25 cellular contexts compared by ENCODE assay signal in genomic region chr1:215502081-215502480, GRCh38.
DNase-seq lines count a peak whose midpoint lies in the region; ATAC-seq, FAIRE-seq and TF ChIP-seq lines count a peak whose summit lies in the region.
"Had no signal": no experiment of that assay in that cellular context is flagged by ENCODE, and none has a peak within 500 bp of the region (broad histone marks: within the 10 kb centered on the region; RNA-seq: fewer than 3 reads in every experiment).

No MANE protein-coding gene starts in this region.

- H2BK12ac ChIP-seq in H1 (ENCODE audit: low read depth, low read length): no peak overlapping the region

- no peak overlapping the region for H3K4me2 ChIP-seq in H1 (ENCODE audit: insufficient read depth in 1 of 2, low read depth in 2 of 2, low read length in 2 of 2)
- no peak overlapping the region for H3K4me2 ChIP-seq in osteoblast (ENCODE audit: insufficient read depth, low read length)
- H3K4me2 ChIP-seq: BLaER1 treated with 17β-estradiol and CSF1 and Interleukin-3, amounts not matched to agents 10 nM and 100 nM had no signal

- no peak overlapping the region for H3K56ac ChIP-seq in H1 (replicated peaks; ENCODE audit: insufficient read length, low read depth, low read length)

- H3K27me3 ChIP-seq in breast epithelium (no peaks in the 10 kb centered on the region), H1 (replicated peaks in 1 of 4; ENCODE audit: control insufficient read depth in 3 of 4, extremely low read depth in 1 of 4, insufficient read depth in 3 of 4, low read length in 3 of 4) (no peaks in the 10 kb centered on the region), foreskin keratinocyte (no peaks in the 10 kb centered on the region), osteoblast (ENCODE audit: insufficient read depth, low read length) (no peaks in the 10 kb centered on the region), small intestine (ENCODE audit: control insufficient read depth in 2 of 2, insufficient read depth in 2 of 2, low read length in 2 of 2) (no peaks in the 10 kb centered on the region)
- H3K27me3 ChIP-seq: BE2C; BLaER1 treated with 17β-estradiol and CSF1 and Interleukin-3, amounts not matched to agents 10 nM and 100 nM had no signal

- ATAC-seq in foreskin keratinocyte: peak; percentile 38
- ATAC-seq: GM12878, HCT116 had no signal

- TF ChIP-seq POLR2A in breast epithelium (IDR thresholded peaks at IDR 0.05) (no peak), H1 (IDR thresholded peaks at IDR 0.05; ENCODE audit: control extremely low read depth in 1 of 2, low read depth in 2 of 2, low read length in 2 of 2) (no peak)

- H3K9me3 ChIP-seq in breast epithelium (no peaks in the 10 kb centered on the region), H1 (ENCODE audit: insufficient read depth in 2 of 2, low read depth in 1 of 2, low read length in 1 of 2) (no peaks in the 10 kb centered on the region), osteoblast (ENCODE audit: low read depth, low read length) (no peaks in the 10 kb centered on the region), small intestine (ENCODE audit: control insufficient read depth, low read depth) (no peaks in the 10 kb centered on the region)
- H3K9me3 ChIP-seq: BE2C; BLaER1 treated with 17β-estradiol and CSF1 and Interleukin-3, amounts not matched to agents 10 nM and 100 nM had no signal

- H3K27ac ChIP-seq in breast epithelium (no peak overlapping the region), H1 (ENCODE audit: low read depth, low read length) (no peak overlapping the region), foreskin keratinocyte (no peak overlapping the region), osteoblast (ENCODE audit: low read depth, low read length) (no peak overlapping the region), small intestine (ENCODE audit: low read depth in 1 of 2, low read length in 1 of 2) (no peak overlapping the region)
- H3K27ac ChIP-seq: 22Rv1; BLaER1 treated with 17β-estradiol and CSF1 and Interleukin-3, amounts not matched to agents 10 nM and 100 nM had no signal

- no peak overlapping the region for H4K91ac ChIP-seq in H1 (replicated peaks; ENCODE audit: insufficient read length, low read length)

- no peaks in the 10 kb centered on the region for H3K79me1 ChIP-seq in H1 (ENCODE audit: low read depth, low read length)

- H3K79me2 ChIP-seq in H1 (ENCODE audit: control insufficient read depth in 1 of 2, insufficient read depth in 2 of 2, low read length in 2 of 2): no peaks in the 10 kb centered on the region
- H3K79me2 ChIP-seq in osteoblast (ENCODE audit: insufficient read depth, low read length): no peaks in the 10 kb centered on the region

- no peaks in the 10 kb centered on the region for H3K4me1 ChIP-seq in breast epithelium
- no peaks in the 10 kb centered on the region for H3K4me1 ChIP-seq in H1 (replicated peaks in 1 of 4; ENCODE audit: control insufficient read depth in 3 of 4, insufficient read depth in 4 of 4, low read length in 3 of 4)
- H3K4me1 ChIP-seq in foreskin keratinocyte: peaks cover 4% of the 10 kb centered on the region
- H3K4me1 ChIP-seq in osteoblast (ENCODE audit: insufficient read depth, low read length): peaks cover 4% of the 10 kb centered on the region
- no peaks in the 10 kb centered on the region for H3K4me1 ChIP-seq in small intestine (ENCODE audit: control insufficient read depth in 2 of 2, insufficient read depth in 1 of 2, low read depth in 1 of 2, low read length in 1 of 2)
- H3K4me1 ChIP-seq: BE2C had no signal

- no peaks in the 10 kb centered on the region for H3K9me3 Mint-ChIP-seq in MCF 10A (ENCODE audit: unreplicated experiment)
- H3K9me3 Mint-ChIP-seq: H9 had no signal

- H3K4ac ChIP-seq in H1 (replicated peaks; ENCODE audit: insufficient read length, low read depth, low read length): no peak overlapping the region

- no peak for TF ChIP-seq RAD21 in H1 (IDR thresholded peaks at IDR 0.05 in 1 of 2, conservative IDR thresholded peaks at IDR 0.05 in 1 of 2; ENCODE audit: low read depth in 2 of 2, low read length in 2 of 2)

- H3K4me3 Mint-ChIP-seq in MCF 10A (ENCODE audit: unreplicated experiment): no peak overlapping the region
- H3K4me3 Mint-ChIP-seq: CD14-positive monocyte; CD4-positive, alpha-beta T cell; CD8-positive, alpha-beta memory T cell; H9 had no signal

- FAIRE-seq in H1 (lab: Jason Lieb, UNC) (no peak), small intestine (lab: Jason Lieb, UNC) (no peak)
- FAIRE-seq: A204.1, D721Med, GM12878 had no signal

- no peaks in the 10 kb centered on the region; the same call in 1 of the 2 replicates for H3K23me2 ChIP-seq in H1 (ENCODE audit: low read depth, low read length)

- no peaks in the 10 kb centered on the region for H4K20me1 ChIP-seq in H1 (replicated peaks in 1 of 2; ENCODE audit: control insufficient read depth in 1 of 2, insufficient read depth in 2 of 2, low read length in 2 of 2)
- no peaks in the 10 kb centered on the region for H4K20me1 ChIP-seq in osteoblast (ENCODE audit: insufficient read depth, low read length)
- H4K20me1 ChIP-seq: BLaER1 treated with 17β-estradiol and CSF1 and Interleukin-3, amounts not matched to agents 10 nM and 100 nM had no signal

- POLR2A ChIA-PET in MCF 10A (lab: Yijun Ruan, JAX): interaction anchor here (1.4 kb wide), 1 partner anchor 12 kb away, joined by 4 read pairs; no protein-coding TSS in a partner anchor
- POLR2A ChIA-PET in H1 (lab: Charles Lee; ENCODE audit: partially characterized antibody): no interaction called here

- H3K23ac ChIP-seq in H1 (ENCODE audit: insufficient read length): no peak overlapping the region

- peak overlapping the region; percentile 79 for H3K27ac Mint-ChIP-seq in MCF 10A (ENCODE audit: low read depth, unreplicated experiment)
- H3K27ac Mint-ChIP-seq: CD14-positive monocyte; CD4-positive, alpha-beta T cell; CD8-positive, alpha-beta memory T cell had no signal

- TF ChIP-seq EP300 in H1 (IDR thresholded peaks at IDR 0.05; ENCODE audit: borderline replicate concordance in 1 of 2, low read depth in 2 of 2, low read length in 2 of 2): no peak

- 0 out of 2 replicates have a peak overlapping the region, but pooled peaks have one; percentile 22 for H2AFZ ChIP-seq in H1 (ENCODE audit: low read length)
- H2AFZ ChIP-seq in osteoblast (ENCODE audit: low read length): peak overlapping the region; percentile 17

- WGBS in H1 (ENCODE audit: extremely low coverage in 1 of 2, insufficient coverage in 1 of 2, insufficient read length in 1 of 2, insufficient replicate concordance in 2 of 2, low coverage in 1 of 2, low lambda C conversion rate in 2 of 2, missing lambda C conversion rate in 1 of 2), 2 experiments: 80% methylated on average over 1 of the region's 1 CpG; no CpG with 5 or more reads in 1 of the 2 experiments
- 77 to 83% (median 82%) methylated on average over 1 of the region's 1 CpG for WGBS in small intestine, 3 donors

- no peak overlapping the region for H2BK15ac ChIP-seq in H1 (ENCODE audit: low read length)

- no peak for TF ChIP-seq CTCF in MCF 10A (IDR thresholded peaks at IDR 0.05; ENCODE audit: unreplicated experiment)
- no peak for TF ChIP-seq CTCF in breast epithelium (IDR thresholded peaks at IDR 0.05)
- no peak for TF ChIP-seq CTCF in H1 (IDR thresholded peaks at IDR 0.05; ENCODE audit: control extremely low read depth in 1 of 3, insufficient read depth in 1 of 3, low read depth in 1 of 3, low read length in 3 of 3)
- TF ChIP-seq CTCF in foreskin keratinocyte (conservative IDR thresholded peaks at IDR 0.05): no peak
- no peak for TF ChIP-seq CTCF in osteoblast (IDR thresholded peaks at IDR 0.05; ENCODE audit: extremely low read depth, low read depth, low read length)

- H3K9ac ChIP-seq in H1 (replicated peaks in 1 of 4; ENCODE audit: extremely low read depth in 1 of 4, low read depth in 3 of 4, low read length in 3 of 4): no peak overlapping the region
- H3K9ac ChIP-seq: BLaER1 treated with 17β-estradiol and CSF1 and Interleukin-3, amounts not matched to agents 10 nM and 100 nM had no signal

- no peak overlapping the region for H4K8ac ChIP-seq in H1 (ENCODE audit: extremely low read depth, insufficient read depth, low read length)

- no peak overlapping the region for H2BK5ac ChIP-seq in H1 (ENCODE audit: low read depth, low read length)

- H3K4me3 ChIP-seq in breast epithelium (no peak overlapping the region), H1 (ENCODE audit: extremely low read depth in 1 of 4, insufficient read depth in 2 of 4, low read depth in 3 of 4, low read length in 4 of 4) (no peak overlapping the region), osteoblast (ENCODE audit: insufficient read depth, low read length) (no peak overlapping the region), small intestine (ENCODE audit: low read depth in 1 of 2, low read length in 2 of 2) (no peak overlapping the region)
- H3K4me3 ChIP-seq: BLaER1 treated with 17β-estradiol and CSF1 and Interleukin-3, amounts not matched to agents 10 nM and 100 nM; GM12878 had no signal

- no peaks in the 10 kb centered on the region for H3K36me3 Mint-ChIP-seq in MCF 10A (ENCODE audit: insufficient read depth, unreplicated experiment)
- H3K36me3 Mint-ChIP-seq: CD14-positive monocyte; CD8-positive, alpha-beta memory T cell had no signal

- H3K14ac ChIP-seq in H1 (ENCODE audit: insufficient read length): no peak overlapping the region

- intact Hi-C loops in MCF 10A (cut with micrococcal nuclease) (loop anchor here (5.0 kb wide), 1 partner anchor 155 kb away; no protein-coding TSS in a partner anchor), breast epithelium (cut with DNase I; ENCODE audit: low total_unique reads) (no loop called here)

- H3K18ac ChIP-seq in H1 (ENCODE audit: extremely low read depth, low read length): no peak overlapping the region

- H3K36me3 ChIP-seq in breast epithelium (no peaks in the 10 kb centered on the region), H1 (ENCODE audit: control insufficient read depth in 2 of 4, insufficient read depth in 4 of 4, low read length in 3 of 4) (no peaks in the 10 kb centered on the region), osteoblast (ENCODE audit: insufficient read depth, low read length) (no peaks in the 10 kb centered on the region), small intestine (ENCODE audit: control insufficient read depth in 2 of 2, insufficient read depth in 2 of 2, low read length in 2 of 2) (no peaks in the 10 kb centered on the region)
- H3K36me3 ChIP-seq: BE2C; BLaER1 treated with 17β-estradiol and CSF1 and Interleukin-3, amounts not matched to agents 10 nM and 100 nM had no signal

- H4K5ac ChIP-seq in H1 (ENCODE audit: insufficient read length, low read depth, low read length): no peak overlapping the region

- peaks cover 14% of the 10 kb centered on the region for H3K4me1 Mint-ChIP-seq in MCF 10A (ENCODE audit: insufficient read depth, unreplicated experiment)
- H3K4me1 Mint-ChIP-seq: CD14-positive monocyte; CD8-positive, alpha-beta memory T cell; H9 had no signal

- H2BK20ac ChIP-seq in H1 (ENCODE audit: low read length): no peak overlapping the region

- no TSS peak for BruUV-seq in MCF 10A (replicated peaks; lab: Mats Ljungman, UMichigan)

- H2AK5ac ChIP-seq in H1 (ENCODE audit: low read depth, low read length): no peak overlapping the region

- H2BK120ac ChIP-seq in H1 (replicated peaks; ENCODE audit: low read depth, low read length): no peak overlapping the region

- no peak for DNase-seq in MCF 10A (ENCODE audit: unreplicated experiment)
- DNase-seq in breast epithelium (ENCODE audit: low spot score in 2 of 2): no peak
- DNase-seq in H1 (ENCODE audit: low read depth in 1 of 2, low spot score in 2 of 2): no peak
- no peak for DNase-seq in foreskin keratinocyte
- no peak for DNase-seq in osteoblast (ENCODE audit: insufficient read length, low spot score, missing footprints)
- no peak for DNase-seq in small intestine
- no peak for DNase-seq in NCI-H82 (lab: John Stamatoyannopoulos, UW)
- DNase-seq in anterior cingulate cortex (lab: John Stamatoyannopoulos, UW): no peak
- DNase-seq: ACHN; AML-193; BE2C; CD4-positive, alpha-beta T cell; CD8-positive, alpha-beta memory T cell; DMS 273 treated with DMSO at 0.1 percent for 48 hours; DMS79; EL; GDM1; H9 had no signal

- H3K27me3 Mint-ChIP-seq in MCF 10A (ENCODE audit: insufficient read depth, unreplicated experiment): no peaks in the 10 kb centered on the region

- CTCF ChIA-PET in MCF 10A (lab: Yijun Ruan, JAX) (interaction anchor here (0.9 to 1.3 kb wide), 2 partner anchors 13 to 356 kb away, joined by 3 read pairs; no protein-coding TSS in a partner anchor), H1 (lab: Charles Lee; ENCODE audit: partially characterized antibody) (interaction anchor here (0.6 kb wide), 1 partner anchor 945 kb away, joined by 3 read pairs; no protein-coding TSS in a partner anchor)
